Comparison of ENCODE assay signal across 11 cellular contexts in the genomic region with DNA sequence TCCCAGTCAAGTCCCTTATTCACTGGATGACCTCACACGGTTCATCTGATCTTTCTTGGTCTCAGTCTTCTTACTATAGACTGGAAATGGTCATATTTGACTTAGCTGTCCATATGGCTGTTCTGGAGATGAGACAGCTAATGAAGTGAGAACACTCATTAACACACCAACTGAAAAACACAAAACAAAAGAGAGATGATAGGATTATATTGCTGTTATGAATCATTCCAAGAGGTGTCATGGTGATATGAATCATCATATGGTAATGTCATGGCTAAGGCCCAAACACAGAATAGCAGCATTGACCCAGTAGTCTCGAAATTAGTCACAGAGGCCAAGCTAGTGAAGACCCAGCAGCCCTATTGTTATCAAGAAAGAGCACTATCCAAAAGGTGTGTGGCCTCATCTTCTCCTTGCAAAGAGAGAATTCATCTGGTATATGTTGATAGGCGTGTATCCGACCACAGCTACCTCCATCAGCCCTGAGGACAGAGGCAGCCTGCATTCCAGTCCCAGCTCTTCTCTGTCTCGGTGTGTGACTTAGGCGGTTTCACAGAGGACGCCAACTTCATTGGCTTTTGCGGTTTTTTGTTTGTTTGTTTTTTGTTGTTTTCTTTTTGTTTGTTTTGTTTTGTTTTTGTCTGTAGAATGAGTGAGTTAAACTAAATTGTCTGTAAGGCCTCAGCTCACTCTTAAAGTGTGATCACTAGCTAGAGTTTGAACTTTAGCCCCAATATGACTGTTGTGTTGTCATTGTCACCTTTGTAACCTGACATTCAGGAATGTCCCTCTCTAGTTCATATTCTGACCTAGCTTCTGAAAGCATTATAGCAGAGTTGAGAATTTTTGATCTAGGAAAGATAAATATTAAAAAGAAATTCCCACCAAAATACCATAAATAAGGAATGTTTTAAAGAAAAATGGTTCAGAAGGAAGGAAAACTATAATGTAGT.
DNase-seq lines count a peak whose midpoint lies in the region; ATAC-seq and TF ChIP-seq lines count a peak whose summit lies in the region.
"Had no signal": no experiment of that assay in that cellular context is flagged by ENCODE, and none has a peak within 500 bp of the region (broad histone marks: within the 10 kb centered on the region; RNA-seq: fewer than 3 reads in every experiment).

No MANE protein-coding gene starts in this region.

- BruUV-seq in MCF 10A (replicated peaks; lab: Mats Ljungman, UMichigan) = no TSS peak

- WGBS in SK-N-SH (ENCODE audit: low lambda C conversion rate) = 85% methylated on average over 8 of the region's 8 CpGs

- TF ChIP-seq RAD21 in SK-N-SH (IDR thresholded peaks at IDR 0.05; ENCODE audit: low read length) = no peak

- H3K4me1 ChIP-seq in breast epithelium (no peaks in the 10 kb centered on the region), SK-N-SH (ENCODE audit: control insufficient read depth in 1 of 2, insufficient read depth in 2 of 2, low read depth in 1 of 2, low read length in 1 of 2) (peaks cover 4 to 26% of the 10 kb centered on the region in 2 experiments; a peak in 2 of 4 replicates)

- no peaks in the 10 kb centered on the region for H3K27me3 Mint-ChIP-seq in MCF 10A (ENCODE audit: insufficient read depth, unreplicated experiment)

- peaks cover 3% of the 10 kb centered on the region for H3F3A ChIP-seq in SK-N-SH (replicated peaks; ENCODE audit: insufficient read depth)

- no peak overlapping the region for H3K4me3 Mint-ChIP-seq in MCF 10A (ENCODE audit: unreplicated experiment)
- H3K4me3 Mint-ChIP-seq: brain had no signal

- intact Hi-C loops in MCF 10A (cut with micrococcal nuclease) (no loop called here), breast epithelium (cut with DNase I; ENCODE audit: low total_unique reads) (no loop called here)

- no peaks in the 10 kb centered on the region for H3K36me3 ChIP-seq in breast epithelium
- no peaks in the 10 kb centered on the region for H3K36me3 ChIP-seq in SK-N-SH (replicated peaks in 1 of 2; ENCODE audit: control insufficient read depth in 1 of 2, insufficient read depth in 2 of 2, low read length in 1 of 2)
- H3K36me3 ChIP-seq: upper lobe of left lung had no signal

- no peak for TF ChIP-seq POLR2A in breast epithelium (IDR thresholded peaks at IDR 0.05)

- CTCF ChIA-PET in MCF 10A (lab: Yijun Ruan, JAX) = interaction anchor here (0.6 to 1.2 kb wide), 6 partner anchors 9 to 1530 kb away, joined by 3 to 4 read pairs (median 3); no protein-coding TSS in a partner anchor
- CTCF ChIA-PET in SK-N-SH (lab: Yijun Ruan, JAX) = interaction anchor here (0.6 to 1.6 kb wide), 2 partner anchors 12 to 21 kb away, joined by 3 read pairs; no protein-coding TSS in a partner anchor

- no peak overlapping the region for H3K4me3 ChIP-seq in breast epithelium
- no peak overlapping the region for H3K4me3 ChIP-seq in SK-N-SH (ENCODE audit: low read depth in 2 of 2, low read length in 1 of 2)
- H3K4me3 ChIP-seq: upper lobe of left lung had no signal

- H3K4me2 ChIP-seq in SK-N-SH = peak overlapping the region; percentile 31; the same call in 1 of the 2 replicates

- peak overlapping the region; percentile 94 for H3K27ac Mint-ChIP-seq in MCF 10A (ENCODE audit: low read depth, unreplicated experiment)

- H3K9me2 ChIP-seq in SK-N-SH = no peaks in the 10 kb centered on the region

- no peaks in the 10 kb centered on the region for H3K36me3 Mint-ChIP-seq in MCF 10A (ENCODE audit: insufficient read depth, unreplicated experiment)
- H3K36me3 Mint-ChIP-seq: brain had no signal

- TF ChIP-seq EP300 in SK-N-SH (IDR thresholded peaks at IDR 0.05; ENCODE audit: borderline replicate concordance in 1 of 2, low read depth in 1 of 2, low read length in 1 of 2) = no peak

- no peaks in the 10 kb centered on the region for H4K20me1 ChIP-seq in SK-N-SH (ENCODE audit: insufficient read depth)

- H3K9me3 Mint-ChIP-seq in MCF 10A (ENCODE audit: unreplicated experiment) = no peaks in the 10 kb centered on the region
- H3K9me3 Mint-ChIP-seq: brain had no signal

- peak overlapping the region; percentile 5; the same call in 1 of the 2 replicates for H2AFZ ChIP-seq in SK-N-SH (ENCODE audit: low read depth)

- H3K9ac ChIP-seq in SK-N-SH = no peak overlapping the region

- ATAC-seq in HG03060 (IDR thresholded peaks at IDR 0.05; ENCODE audit: low read depth, unreplicated experiment) (peak; percentile 98), esophagus mucosa (peak; percentile 94)

- H3K27ac ChIP-seq in breast epithelium (no peak overlapping the region), SK-N-SH (ENCODE audit: low read depth in 2 of 2, low read length in 1 of 2) (peak overlapping the region in 1 of 2 experiments; percentile 43; a peak in 3 of 4 replicates)
- H3K27ac ChIP-seq: upper lobe of left lung had no signal

- H3K27me3 ChIP-seq in breast epithelium = no peaks in the 10 kb centered on the region
- no peaks in the 10 kb centered on the region for H3K27me3 ChIP-seq in SK-N-SH (ENCODE audit: insufficient read depth)

- peaks cover 28% of the 10 kb centered on the region for H3K4me1 Mint-ChIP-seq in MCF 10A (ENCODE audit: insufficient read depth, unreplicated experiment)

- no peak for TF ChIP-seq CTCF in MCF 10A (IDR thresholded peaks at IDR 0.05; ENCODE audit: unreplicated experiment)
- TF ChIP-seq CTCF in breast epithelium (IDR thresholded peaks at IDR 0.05) = no peak
- no peak for TF ChIP-seq CTCF in SK-N-SH (IDR thresholded peaks at IDR 0.05)

- H3K79me2 ChIP-seq in SK-N-SH (ENCODE audit: insufficient read depth) = no peaks in the 10 kb centered on the region

- no peaks in the 10 kb centered on the region for H3K9me3 ChIP-seq in breast epithelium
- H3K9me3 ChIP-seq in SK-N-SH = no peaks in the 10 kb centered on the region
- H3K9me3 ChIP-seq: upper lobe of left lung had no signal

- POLR2A ChIA-PET in MCF 10A (lab: Yijun Ruan, JAX) = interaction anchor here (0.6 to 2.6 kb wide), 25 partner anchors 13 to 375 kb away, joined by 3 to 18 read pairs (median 5); a partner anchor contains a TSS
- POLR2A ChIA-PET in SK-N-SH (lab: Yijun Ruan, JAX) = no interaction called here

- DNase-seq in MCF 10A (ENCODE audit: unreplicated experiment) (peak; percentile 89), breast epithelium (ENCODE audit: low spot score in 2 of 2) (no peak), SK-N-SH (no peak), DMS 273 treated with DMSO at 0.1 percent for 48 hours (lab: John Stamatoyannopoulos, UW) (no peak), activated gamma-delta T cell (lab: John Stamatoyannopoulos, UW) (no peak)
- peak; percentile 70 for DNase-seq in stimulated activated CD4-positive, alpha-beta T cell treated with anti-CD3 and anti-CD28 coated beads, Interleukin-4, amount 100 ng/mL, for 24 hours
- DNase-seq: DND-41, upper lobe of left lung had no signal

TF ChIP-seq in SK-N-SH, 30 proteins besides CTCF, POLR2A, EP300 and RAD21 (continues in another document):
- no peak for TF ChIP-seq GATA2 (CRISPR knock-in tag; IDR thresholded peaks at IDR 0.05)
- TF ChIP-seq YY1 (IDR thresholded peaks at IDR 0.05; ENCODE audit: low read depth) = no peak
- TF ChIP-seq CHD2 (IDR thresholded peaks at IDR 0.05; ENCODE audit: low read length, partially characterized antibody) = no peak
- no peak for TF ChIP-seq FOXM1 (IDR thresholded peaks at IDR 0.05; ENCODE audit: low read depth)
- TF ChIP-seq EZH2phosphoT487 (IDR thresholded peaks at IDR 0.05; ENCODE audit: borderline replicate concordance, low read depth) = no peak
- no peak for TF ChIP-seq TAF1 (IDR thresholded peaks at IDR 0.05; ENCODE audit: borderline replicate concordance, low read depth, low read length)
- TF ChIP-seq TEAD4 (IDR thresholded peaks at IDR 0.05; ENCODE audit: borderline replicate concordance, insufficient read depth) = no peak
- TF ChIP-seq RXRA (IDR thresholded peaks at IDR 0.05; ENCODE audit: borderline replicate concordance, low read depth) = no peak
- no peak for TF ChIP-seq FOXJ3 (CRISPR knock-in tag; IDR thresholded peaks at IDR 0.05)
- no peak for TF ChIP-seq NRF1 (IDR thresholded peaks at IDR 0.05; ENCODE audit: low read depth, low read length)
- no peak for TF ChIP-seq RFX5 (IDR thresholded peaks at IDR 0.05; ENCODE audit: low read length)
- TF ChIP-seq, protein P1, sequence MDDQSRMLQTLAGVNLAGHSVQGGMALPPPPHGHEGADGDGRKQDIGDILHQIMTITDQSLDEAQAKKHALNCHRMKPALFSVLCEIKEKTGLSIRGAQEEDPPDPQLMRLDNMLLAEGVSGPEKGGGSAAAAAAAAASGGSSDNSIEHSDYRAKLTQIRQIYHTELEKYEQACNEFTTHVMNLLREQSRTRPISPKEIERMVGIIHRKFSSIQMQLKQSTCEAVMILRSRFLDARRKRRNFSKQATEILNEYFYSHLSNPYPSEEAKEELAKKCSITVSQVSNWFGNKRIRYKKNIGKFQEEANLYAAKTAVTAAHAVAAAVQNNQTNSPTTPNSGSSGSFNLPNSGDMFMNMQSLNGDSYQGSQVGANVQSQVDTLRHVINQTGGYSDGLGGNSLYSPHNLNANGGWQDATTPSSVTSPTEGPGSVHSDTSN (IDR thresholded peaks at IDR 0.05) = no peak
- TF ChIP-seq, protein P2, sequence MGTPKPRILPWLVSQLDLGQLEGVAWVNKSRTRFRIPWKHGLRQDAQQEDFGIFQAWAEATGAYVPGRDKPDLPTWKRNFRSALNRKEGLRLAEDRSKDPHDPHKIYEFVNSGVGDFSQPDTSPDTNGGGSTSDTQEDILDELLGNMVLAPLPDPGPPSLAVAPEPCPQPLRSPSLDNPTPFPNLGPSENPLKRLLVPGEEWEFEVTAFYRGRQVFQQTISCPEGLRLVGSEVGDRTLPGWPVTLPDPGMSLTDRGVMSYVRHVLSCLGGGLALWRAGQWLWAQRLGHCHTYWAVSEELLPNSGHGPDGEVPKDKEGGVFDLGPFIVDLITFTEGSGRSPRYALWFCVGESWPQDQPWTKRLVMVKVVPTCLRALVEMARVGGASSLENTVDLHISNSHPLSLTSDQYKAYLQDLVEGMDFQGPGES (IDR thresholded peaks at IDR 0.05; ENCODE audit: low read depth, low read length) = no peak

Comparison
In these comparisons a context has a peak if more than half of its experiments do, and no peak if none do; other contexts are left out.
1. DNase-seq: peak in MCF 10A (single experiment) and stimulated activated CD4-positive, alpha-beta T cell treated with anti-CD3 and anti-CD28 coated beads, Interleukin-4, amount 100 ng/mL, for 24 hours (single experiment); none in breast epithelium (0 of 2), SK-N-SH (single experiment), DMS 273 treated with DMSO at 0.1 percent for 48 hours (single experiment) and activated gamma-delta T cell (single experiment).